Comparison of ENCODE assay signal across 11 cellular contexts in genomic region chr4:142350886-142351285, GRCh38.
DNase-seq lines count a peak whose midpoint lies in the region; ATAC-seq and TF ChIP-seq lines count a peak whose summit lies in the region.
"Had no signal": no experiment of that assay in that cellular context is flagged by ENCODE, and none has a peak within 500 bp of the region (broad histone marks: within the 10 kb centered on the region; RNA-seq: fewer than 3 reads in every experiment).

No MANE protein-coding gene starts in this region.

- H3K4me3 Mint-ChIP-seq in activated naive CD4-positive, alpha-beta T cell treated with anti-CD3 and anti-CD28 coated beads for 36 hours, result no peak overlapping the region
- H3K4me3 Mint-ChIP-seq: B cell; dendritic cell treated with granulocyte-macrophage colony-stimulating factor and Interleukin-4, amounts not matched to agents 40 ng/mL and 50 ng/mL, for 4 days had no signal

- H3K4me3 ChIP-seq in fibroblast of the aortic adventitia (ENCODE audit: low read depth, low read length) (no peak overlapping the region), transverse colon (no peak overlapping the region)

- no peaks in the 10 kb centered on the region for H3K9me3 ChIP-seq in transverse colon

- H3K27ac ChIP-seq in transverse colon, result peak overlapping the region in 2 of 4 donors; percentile 50 to 56

- ATAC-seq in omental fat pad (ENCODE audit: low FRiP score), result no peak
- ATAC-seq in GM21737 (IDR thresholded peaks at IDR 0.05; ENCODE audit: unreplicated experiment), result no peak

- no peaks in the 10 kb centered on the region for H3K36me3 ChIP-seq in transverse colon

- no peak for TF ChIP-seq CTCF in fibroblast of the aortic adventitia (IDR thresholded peaks at IDR 0.05; ENCODE audit: insufficient read depth, low read length)
- no peak for TF ChIP-seq CTCF in transverse colon (IDR thresholded peaks at IDR 0.05)
- TF ChIP-seq CTCF in omental fat pad (IDR thresholded peaks at IDR 0.05), result no peak
- no peak for TF ChIP-seq CTCF in GM10248 (IDR thresholded peaks at IDR 0.05; ENCODE audit: control extremely low read depth, extremely low read depth, low read depth, missing control alignments)

- no peaks in the 10 kb centered on the region for H3K9me3 Mint-ChIP-seq in activated naive CD4-positive, alpha-beta T cell treated with anti-CD3 and anti-CD28 coated beads for 36 hours
- H3K9me3 Mint-ChIP-seq: dendritic cell treated with granulocyte-macrophage colony-stimulating factor and Interleukin-4, amounts not matched to agents 40 ng/mL and 50 ng/mL, for 4 days had no signal

- POLR2A ChIA-PET in GM10248 (lab: Yijun Ruan, JAX), result no interaction called here

- H3K4me1 ChIP-seq in transverse colon, result peaks cover 0 to 65% (median 22%) of the 10 kb centered on the region in 4 donors

- in situ Hi-C loops in transverse colon (cut with MboI; ENCODE audit: low pct_ligation_motif_present in 1 of 4, low pct_unique_long_range_greater_than_20kb in 1 of 4, low sequenced_read_pairs in 3 of 4), result loop anchor here in 2 of 4 donors (25.0 kb wide), 1 partner anchor 361 kb away; no protein-coding TSS in a partner anchor

- no peaks in the 10 kb centered on the region for H3K27me3 Mint-ChIP-seq in activated naive CD4-positive, alpha-beta T cell treated with anti-CD3 and anti-CD28 coated beads for 36 hours (ENCODE audit: low read depth)
- H3K27me3 Mint-ChIP-seq: B cell; dendritic cell treated with granulocyte-macrophage colony-stimulating factor and Interleukin-4, amounts not matched to agents 40 ng/mL and 50 ng/mL, for 4 days had no signal

- intact Hi-C loops in activated naive CD4-positive, alpha-beta T cell treated with anti-CD3 and anti-CD28 coated beads for 36 hours (cut with micrococcal nuclease), result loop anchor here (10.0 kb wide), 1 partner anchor 834 kb away; the partner anchor contains the start of gene USP38
- intact Hi-C loops in transverse colon (cut with DNase I; ENCODE audit: low total_unique reads), result no loop called here

- TF ChIP-seq POLR2A in transverse colon (IDR thresholded peaks at IDR 0.05), result no peak

- H3K27ac Mint-ChIP-seq in activated naive CD4-positive, alpha-beta T cell treated with anti-CD3 and anti-CD28 coated beads for 36 hours, result peak overlapping the region; percentile 90
- H3K27ac Mint-ChIP-seq: B cell; dendritic cell treated with granulocyte-macrophage colony-stimulating factor and Interleukin-4, amounts not matched to agents 40 ng/mL and 50 ng/mL, for 4 days had no signal

- H3K4me1 Mint-ChIP-seq in activated naive CD4-positive, alpha-beta T cell treated with anti-CD3 and anti-CD28 coated beads for 36 hours (ENCODE audit: low read depth), result peaks cover 93% of the 10 kb centered on the region
- H3K4me1 Mint-ChIP-seq: B cell had no signal

- H3K36me3 Mint-ChIP-seq in activated naive CD4-positive, alpha-beta T cell treated with anti-CD3 and anti-CD28 coated beads for 36 hours (ENCODE audit: low read depth), result peaks cover 2% of the 10 kb centered on the region

- no peak for TF ChIP-seq EP300 in transverse colon (IDR thresholded peaks at IDR 0.05; ENCODE audit: low read depth)

- CTCF ChIA-PET in activated naive CD4-positive, alpha-beta T cell treated with anti-CD3 and anti-CD28 coated beads for 36 hours (lab: Charles Lee), result interaction anchor here (0.7 to 3.5 kb wide), 8 partner anchors 9 to 389 kb away, joined by 3 to 18 read pairs (median 10); no protein-coding TSS in a partner anchor
- CTCF ChIA-PET in GM10248 (lab: Yijun Ruan, JAX), result interaction anchor here (1.5 to 5.6 kb wide), 4 partner anchors 9 to 28 kb away, joined by 3 to 43 read pairs (median 6); no protein-coding TSS in a partner anchor

- no peaks in the 10 kb centered on the region for H3K27me3 ChIP-seq in transverse colon

- DNase-seq in activated naive CD4-positive, alpha-beta T cell treated with anti-CD3 and anti-CD28 coated beads for 36 hours, result no peak
- no peak for DNase-seq in activated naive CD4-positive, alpha-beta T cell (lab: John Stamatoyannopoulos, UW)
- peak; percentile 46 for DNase-seq in OCI-M1 (lab: John Stamatoyannopoulos, UW)
- DNase-seq in fibroblast of the aortic adventitia (ENCODE audit: low read depth), result peak; percentile 80
- DNase-seq in transverse colon, result peak; percentile 14
- DNase-seq in omental fat pad (ENCODE audit: low spot score), result no peak
- DNase-seq in GM10248 (ENCODE audit: extremely low spot score), result no peak
- DNase-seq: stimulated activated CD4-positive, alpha-beta T cell treated with anti-CD3 and anti-CD28 coated beads, Interleukin-4, amount 100 ng/mL, for 4 hours had no signal

Comparison
In these comparisons a context has a peak if more than half of its experiments do, and no peak if none do; other contexts are left out.
1. DNase-seq: peak in OCI-M1 (single experiment), fibroblast of the aortic adventitia (single experiment) and transverse colon (single experiment); none in activated naive CD4-positive, alpha-beta T cell treated with anti-CD3 and anti-CD28 coated beads for 36 hours (single experiment), activated naive CD4-positive, alpha-beta T cell (0 of 4), omental fat pad (single experiment) and GM10248 (single experiment).